9 cellular contexts compared by ENCODE assay signal in the genomic region with DNA sequence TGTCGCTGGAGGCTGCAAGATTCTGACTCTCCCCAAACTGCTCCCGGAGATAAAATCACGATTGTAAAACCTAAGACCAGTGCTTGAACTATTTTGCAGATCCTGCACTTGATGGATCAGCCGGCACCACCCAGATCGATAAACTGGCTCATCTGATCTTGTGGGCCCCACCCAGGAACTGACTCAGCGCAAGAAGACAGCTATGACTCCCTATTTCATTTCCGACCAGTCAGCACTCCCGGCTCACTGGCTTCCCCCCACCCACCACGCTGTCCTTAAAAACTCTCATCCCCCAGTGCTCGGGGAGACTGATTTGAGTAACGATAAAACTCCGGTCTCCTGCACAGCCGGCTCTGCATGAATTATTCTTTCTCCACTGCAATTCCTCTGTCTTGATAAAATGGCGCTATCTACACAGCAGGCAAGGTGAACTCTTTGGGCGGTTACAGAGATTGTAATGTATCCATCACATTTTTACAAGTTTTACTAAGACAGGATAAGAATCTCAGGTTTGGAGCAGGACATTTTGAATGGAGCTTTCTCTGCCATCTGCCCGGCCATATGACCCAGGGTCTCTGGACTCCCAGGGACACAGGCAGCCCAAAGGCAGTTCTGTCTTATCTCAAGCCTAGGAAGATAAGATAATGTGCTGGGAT. TPM values are rescaled to one million over a fixed set of nuclear protein-coding genes. Genes with fewer than 3 reads are reported as not detected.
DNase-seq lines count a peak whose midpoint lies in the region; TF ChIP-seq lines count a peak whose summit lies in the region.
"Had no signal": no experiment of that assay in that cellular context is flagged by ENCODE, and none has a peak within 500 bp of the region (broad histone marks: within the 10 kb centered on the region; RNA-seq: fewer than 3 reads in every experiment).

No MANE protein-coding gene starts in this region.

- peak overlapping the region in 1 of 2 experiments; percentile 14 for H3K18ac ChIP-seq in mesenchymal stem cell (ENCODE audit: low read depth in 1 of 2, low read length in 2 of 2)

- H2BK12ac ChIP-seq in mesenchymal stem cell (ENCODE audit: low read length in 2 of 2) = no peak overlapping the region

- H2BK15ac ChIP-seq in mesenchymal stem cell (ENCODE audit: low read depth, poor library complexity, severe bottlenecking) = no peak overlapping the region

- H3K27ac ChIP-seq in mesenchymal stem cell (ENCODE audit: low read length, poor library complexity, severe bottlenecking) (no peak overlapping the region), transverse colon (no peak overlapping the region)

- H3K9me3 ChIP-seq in mesenchymal stem cell (ENCODE audit: control insufficient read depth, low read length) (no peaks in the 10 kb centered on the region), transverse colon (no peaks in the 10 kb centered on the region)

- H3K4ac ChIP-seq in mesenchymal stem cell (ENCODE audit: low read depth in 1 of 2, low read length in 2 of 2) = no peak overlapping the region

- H3K4me3 ChIP-seq in mesenchymal stem cell (ENCODE audit: insufficient read depth in 1 of 2, low read depth in 1 of 2, low read length in 2 of 2) (peak overlapping the region in 1 of 2 experiments; percentile 69), transverse colon (no peak overlapping the region)
- H3K4me3 ChIP-seq: lung had no signal

- peak overlapping the region; percentile 67 for H3K9ac ChIP-seq in mesenchymal stem cell (ENCODE audit: low read length)

- no peak overlapping the region for H2BK5ac ChIP-seq in mesenchymal stem cell (ENCODE audit: low read depth, low read length, poor library complexity, severe bottlenecking)

- H4K91ac ChIP-seq in mesenchymal stem cell (ENCODE audit: low read length) = no peak overlapping the region

- intact Hi-C loops in transverse colon (cut with DNase I; ENCODE audit: low total_unique reads) = no loop called here

- in situ Hi-C loops in GM13976 (cut with MboI; ENCODE audit: low sequenced_read_pairs, unreplicated experiment) (no loop called here), transverse colon (cut with MboI; ENCODE audit: low pct_ligation_motif_present in 1 of 4, low pct_unique_long_range_greater_than_20kb in 1 of 4, low sequenced_read_pairs in 3 of 4) (no loop called here)

- peak; percentile 92 for DNase-seq in A172 (ENCODE audit: low spot score)
- peak; percentile 21 for DNase-seq in NCI-H2227 (lab: John Stamatoyannopoulos, UW; ENCODE audit: unreplicated experiment)
- peak; percentile 32 for DNase-seq in activated T-cell treated with anti-CD3 and anti-CD28 coated beads, Interleukin-2, amount 50 U/mL, for 1 hour
- DNase-seq in mesenchymal stem cell = peak; percentile 62
- no peak for DNase-seq in NCI-H2029 treated with DMSO at 0.1 percent for 48 hours (lab: John Stamatoyannopoulos, UW)
- no peak for DNase-seq in NCI-H2196 treated with DMSO at 0.1 percent for 48 hours (lab: John Stamatoyannopoulos, UW; ENCODE audit: unreplicated experiment)
- no peak for DNase-seq in GM13976 (ENCODE audit: low spot score)
- no peak for DNase-seq in transverse colon

- H3K4me2 ChIP-seq in mesenchymal stem cell (ENCODE audit: low read length, poor library complexity, severe bottlenecking) = no peak overlapping the region

- TF ChIP-seq CTCF in GM13976 (IDR thresholded peaks at IDR 0.05; ENCODE audit: borderline replicate concordance, control extremely low read depth, extremely low read depth, insufficient read depth, missing control alignments) (no peak), transverse colon (IDR thresholded peaks at IDR 0.05) (no peak)

- no peak overlapping the region for H3K23ac ChIP-seq in mesenchymal stem cell (ENCODE audit: low read length in 2 of 2)

- no peaks in the 10 kb centered on the region for H3K27me3 ChIP-seq in mesenchymal stem cell (ENCODE audit: control insufficient read depth in 1 of 2, insufficient read depth in 1 of 2, low read length in 2 of 2)
- no peaks in the 10 kb centered on the region for H3K27me3 ChIP-seq in transverse colon

- H2BK120ac ChIP-seq in mesenchymal stem cell (ENCODE audit: low read depth, low read length) = no peak overlapping the region

- H3K36me3 ChIP-seq in mesenchymal stem cell (ENCODE audit: control insufficient read depth in 1 of 2, insufficient read depth in 2 of 2, low read depth in 1 of 2, low read length in 2 of 2) = no peaks in the 10 kb centered on the region
- no peaks in the 10 kb centered on the region for H3K36me3 ChIP-seq in transverse colon

- no peak for TF ChIP-seq EP300 in transverse colon (IDR thresholded peaks at IDR 0.05; ENCODE audit: low read depth)

- no peak overlapping the region for H2AK5ac ChIP-seq in mesenchymal stem cell (ENCODE audit: low read length, severe bottlenecking)

- no peak overlapping the region for H3K14ac ChIP-seq in mesenchymal stem cell (ENCODE audit: low read length in 2 of 2)

- H4K8ac ChIP-seq in mesenchymal stem cell (ENCODE audit: low read length) = no peak overlapping the region

- H3K4me1 ChIP-seq in mesenchymal stem cell (ENCODE audit: control insufficient read depth, insufficient read depth, low read depth, low read length) (no peaks in the 10 kb centered on the region), transverse colon (no peaks in the 10 kb centered on the region)

- no peak for TF ChIP-seq POLR2A in transverse colon (IDR thresholded peaks at IDR 0.05)

- H2AFZ ChIP-seq in mesenchymal stem cell (ENCODE audit: low read depth, low read length) = no peak overlapping the region

- WGBS in mesenchymal stem cell = 12% methylated on average over 16 of the region's 16 CpGs
- WGBS in transverse colon (ENCODE audit: low coverage in 1 of 2), 2 donors = 58 to 68% methylated on average over 7 to 16 of the region's 16 CpGs

- H3K79me1 ChIP-seq in mesenchymal stem cell (replicated peaks; ENCODE audit: low read length, poor library complexity, severe bottlenecking) = no peaks in the 10 kb centered on the region

RNA-seq across cellular contexts. Expression of a gene that starts 10.6 kb away (rescaled TPM):
- 30.9 and 32.7 TPM in 2 replicates for total RNA-seq in A172 (2014; rRNA removed; shearing (Covaris generic))
- polyA plus RNA-seq in mesenchymal stem cell (2013, experiment 1 of 2) = 6.6 TPM
- 6.3 TPM for polyA plus RNA-seq in mesenchymal stem cell (2013, experiment 2 of 2)
- total RNA-seq in transverse colon = 10 to 100 TPM; 21.5 to 26.5 (median 25.0) TPM

RNA-seq across cellular contexts. Expression of a gene that starts 31.5 kb away (rescaled TPM):
- 52.5 and 54.2 TPM in 2 replicates for total RNA-seq in A172 (2014; rRNA removed; shearing (Covaris generic))
- 75.7 TPM for polyA plus RNA-seq in mesenchymal stem cell (2013, experiment 1 of 2)
- polyA plus RNA-seq in mesenchymal stem cell (2013, experiment 2 of 2) = 66.5 TPM
- 100 to 1,000 TPM in 1 of 4 donors, 10 to 100 TPM in 3; 26.0 to 101 (median 53.6) TPM for total RNA-seq in transverse colon

RNA-seq across cellular contexts. Expression of a gene that starts 52.2 kb away (rescaled TPM):
- 0.47 TPM in 1 of 2 replicates, not detected in the other for total RNA-seq in A172 (2014; rRNA removed; shearing (Covaris generic))
- not detected for polyA plus RNA-seq in mesenchymal stem cell (2013, experiment 1 of 2)
- not detected for polyA plus RNA-seq in mesenchymal stem cell (2013, experiment 2 of 2)
- not detected for total RNA-seq in transverse colon
- total RNA-seq: lung had no signal
- polyA plus RNA-seq: lung had no signal

Comparison
In these comparisons a context has a peak if more than half of its experiments do, and no peak if none do; other contexts are left out.
1. DNase-seq: peak in A172 (single experiment), NCI-H2227 (single experiment), activated T-cell treated with anti-CD3 and anti-CD28 coated beads, Interleukin-2, amount 50 U/mL, for 1 hour (single experiment) and mesenchymal stem cell (single experiment); none in NCI-H2029 treated with DMSO at 0.1 percent for 48 hours (single experiment), NCI-H2196 treated with DMSO at 0.1 percent for 48 hours (single experiment), GM13976 (single experiment) and transverse colon (single experiment).